ENCODE assay signal across 1 cellular context in the genomic region with DNA sequence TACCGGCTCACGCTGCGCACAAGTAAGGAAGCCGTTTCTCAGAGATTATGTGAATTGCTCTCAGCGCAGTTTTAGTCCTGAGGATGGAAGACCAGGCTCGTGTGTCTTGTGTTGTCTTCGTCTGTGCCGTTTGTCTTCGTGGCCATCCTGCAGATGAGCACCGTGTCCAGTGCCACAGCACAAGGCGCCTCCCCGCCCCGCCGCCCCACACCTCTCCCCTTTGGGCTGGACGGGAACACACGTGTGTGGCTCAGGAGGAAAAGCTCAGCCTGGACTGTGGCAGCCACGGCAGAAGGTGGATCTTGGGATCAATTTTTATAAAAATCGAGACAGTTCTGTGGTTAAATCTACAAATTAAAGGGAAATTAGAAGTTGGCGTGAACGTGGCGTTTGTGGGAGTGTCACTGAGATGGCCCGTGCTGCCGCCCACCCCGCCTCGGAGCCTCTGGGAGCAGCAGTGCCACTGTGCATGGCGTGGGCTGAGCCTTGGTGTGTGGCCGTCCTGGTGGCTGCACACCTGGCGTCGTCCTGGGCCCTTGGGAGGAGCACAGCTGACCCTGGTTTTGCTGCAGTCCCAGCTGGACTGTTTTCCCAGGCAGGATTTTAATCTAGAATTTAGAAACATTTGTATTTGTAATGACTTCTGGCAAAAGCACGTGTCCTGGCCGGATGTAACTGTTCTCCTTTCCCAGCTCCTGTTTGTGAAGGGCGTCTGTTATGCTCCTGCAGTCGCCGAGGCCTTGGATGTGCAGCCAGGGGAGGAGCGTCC.
TF ChIP-seq lines count a peak whose summit lies in the region.

No MANE protein-coding gene starts in this region.

TF ChIP-seq in K562, 482 proteins besides CTCF, POLR2A, EP300 and RAD21:
- TF ChIP-seq ZNF778 (CRISPR knock-in tag; IDR thresholded peaks at IDR 0.05) (no peak), POLR2G (IDR thresholded peaks at IDR 0.05; ENCODE audit: low read depth, low read length) (peak; percentile 4; the same call in 1 of the 2 replicates)
TF ChIP-seq in K562: peak in this region for 1.
